In genomic region chr11:13368041-13368446, GRCh38 we compare ENCODE assay signal across 1 cellular context.
TF ChIP-seq lines count a peak whose summit lies in the region.

No MANE protein-coding gene starts in this region.

TF ChIP-seq in SK-N-SH treated with all-trans-retinoic acid at 6 μM for 48 hours, 23 proteins besides CTCF, POLR2A, EP300 and RAD21 (continued from another document):
- TF ChIP-seq CREB5 (CRISPR knock-in tag; IDR thresholded peaks at IDR 0.05; ENCODE audit: low read depth) (no peak), ZFP30 (CRISPR knock-in tag; IDR thresholded peaks at IDR 0.05) (no peak), RARB (CRISPR knock-in tag; IDR thresholded peaks at IDR 0.05) (no peak), PATZ1 (CRISPR knock-in tag; IDR thresholded peaks at IDR 0.05; ENCODE audit: borderline replicate concordance) (no peak)
